ENCODE assay signal across 1 cellular context in genomic region chr1:156083800-156084790, GRCh38.
TF ChIP-seq lines count a peak whose summit lies in the region.

No MANE protein-coding gene starts in this region.

TF ChIP-seq in GM23338, 12 proteins besides CTCF, POLR2A, EP300 and RAD21 (continued from another document):
- TF ChIP-seq ZNF462 (CRISPR knock-in tag; IDR thresholded peaks at IDR 0.05) (no peak), EZH2phosphoT487 (IDR thresholded peaks at IDR 0.05; ENCODE audit: unreplicated experiment) (no peak), EZH2 (IDR thresholded peaks at IDR 0.05; ENCODE audit: low read depth, unreplicated experiment) (no peak)
